Comparison of ENCODE assay signal across 2 cellular contexts in the genomic region with DNA sequence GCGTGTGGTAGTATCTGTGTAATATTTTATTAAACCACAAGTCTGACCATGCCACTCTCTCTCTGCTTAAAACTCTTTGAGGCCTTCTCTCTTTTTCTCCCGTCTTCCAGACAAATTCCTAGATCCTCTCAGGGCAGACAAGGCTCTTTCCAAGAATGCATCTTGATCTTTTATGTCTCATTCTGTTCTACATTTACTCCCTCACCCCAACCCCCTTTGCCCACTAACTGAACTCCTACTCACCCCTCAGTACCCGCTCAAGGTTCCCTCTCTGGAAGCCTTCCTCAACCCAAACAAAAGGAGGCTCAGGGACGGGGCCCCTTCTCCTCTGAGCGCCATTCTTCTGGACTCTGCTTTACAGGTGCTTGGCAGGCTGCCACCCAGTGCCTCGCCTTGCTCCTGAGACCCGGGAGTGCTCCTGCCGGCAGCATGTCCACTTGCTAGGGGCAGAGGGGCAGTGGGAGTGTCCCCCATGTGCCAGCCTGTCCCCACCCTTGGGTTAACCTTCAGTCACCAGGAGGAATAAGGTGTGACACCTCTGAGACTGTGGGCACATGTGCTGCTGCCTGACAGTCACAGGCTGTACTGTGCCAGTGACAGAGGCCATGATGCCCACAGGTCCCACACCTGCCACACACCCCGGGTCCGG.
TF ChIP-seq lines count a peak whose summit lies in the region.

No MANE protein-coding gene starts in this region.

TF ChIP-seq in HCT116, 20 proteins besides CTCF, POLR2A, EP300 and RAD21:
- TF ChIP-seq, protein P1, sequence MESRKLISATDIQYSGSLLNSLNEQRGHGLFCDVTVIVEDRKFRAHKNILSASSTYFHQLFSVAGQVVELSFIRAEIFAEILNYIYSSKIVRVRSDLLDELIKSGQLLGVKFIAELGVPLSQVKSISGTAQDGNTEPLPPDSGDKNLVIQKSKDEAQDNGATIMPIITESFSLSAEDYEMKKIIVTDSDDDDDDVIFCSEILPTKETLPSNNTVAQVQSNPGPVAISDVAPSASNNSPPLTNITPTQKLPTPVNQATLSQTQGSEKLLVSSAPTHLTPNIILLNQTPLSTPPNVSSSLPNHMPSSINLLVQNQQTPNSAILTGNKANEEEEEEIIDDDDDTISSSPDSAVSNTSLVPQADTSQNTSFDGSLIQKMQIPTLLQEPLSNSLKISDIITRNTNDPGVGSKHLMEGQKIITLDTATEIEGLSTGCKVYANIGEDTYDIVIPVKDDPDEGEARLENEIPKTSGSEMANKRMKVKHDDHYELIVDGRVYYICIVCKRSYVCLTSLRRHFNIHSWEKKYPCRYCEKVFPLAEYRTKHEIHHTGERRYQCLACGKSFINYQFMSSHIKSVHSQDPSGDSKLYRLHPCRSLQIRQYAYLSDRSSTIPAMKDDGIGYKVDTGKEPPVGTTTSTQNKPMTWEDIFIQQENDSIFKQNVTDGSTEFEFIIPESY (IDR thresholded peaks at IDR 0.05; ENCODE audit: extremely low read depth, insufficient replicate concordance, low read length): no peak
- TF ChIP-seq EZH2phosphoT487 (IDR thresholded peaks at IDR 0.05; ENCODE audit: borderline replicate concordance): no peak
- TF ChIP-seq, protein P2, sequence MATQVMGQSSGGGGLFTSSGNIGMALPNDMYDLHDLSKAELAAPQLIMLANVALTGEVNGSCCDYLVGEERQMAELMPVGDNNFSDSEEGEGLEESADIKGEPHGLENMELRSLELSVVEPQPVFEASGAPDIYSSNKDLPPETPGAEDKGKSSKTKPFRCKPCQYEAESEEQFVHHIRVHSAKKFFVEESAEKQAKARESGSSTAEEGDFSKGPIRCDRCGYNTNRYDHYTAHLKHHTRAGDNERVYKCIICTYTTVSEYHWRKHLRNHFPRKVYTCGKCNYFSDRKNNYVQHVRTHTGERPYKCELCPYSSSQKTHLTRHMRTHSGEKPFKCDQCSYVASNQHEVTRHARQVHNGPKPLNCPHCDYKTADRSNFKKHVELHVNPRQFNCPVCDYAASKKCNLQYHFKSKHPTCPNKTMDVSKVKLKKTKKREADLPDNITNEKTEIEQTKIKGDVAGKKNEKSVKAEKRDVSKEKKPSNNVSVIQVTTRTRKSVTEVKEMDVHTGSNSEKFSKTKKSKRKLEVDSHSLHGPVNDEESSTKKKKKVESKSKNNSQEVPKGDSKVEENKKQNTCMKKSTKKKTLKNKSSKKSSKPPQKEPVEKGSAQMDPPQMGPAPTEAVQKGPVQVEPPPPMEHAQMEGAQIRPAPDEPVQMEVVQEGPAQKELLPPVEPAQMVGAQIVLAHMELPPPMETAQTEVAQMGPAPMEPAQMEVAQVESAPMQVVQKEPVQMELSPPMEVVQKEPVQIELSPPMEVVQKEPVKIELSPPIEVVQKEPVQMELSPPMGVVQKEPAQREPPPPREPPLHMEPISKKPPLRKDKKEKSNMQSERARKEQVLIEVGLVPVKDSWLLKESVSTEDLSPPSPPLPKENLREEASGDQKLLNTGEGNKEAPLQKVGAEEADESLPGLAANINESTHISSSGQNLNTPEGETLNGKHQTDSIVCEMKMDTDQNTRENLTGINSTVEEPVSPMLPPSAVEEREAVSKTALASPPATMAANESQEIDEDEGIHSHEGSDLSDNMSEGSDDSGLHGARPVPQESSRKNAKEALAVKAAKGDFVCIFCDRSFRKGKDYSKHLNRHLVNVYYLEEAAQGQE (IDR thresholded peaks at IDR 0.05; ENCODE audit: low read depth): no peak
- no peak for TF ChIP-seq CEBPB (IDR thresholded peaks at IDR 0.05; ENCODE audit: low read depth)
- TF ChIP-seq ATF3 (IDR thresholded peaks at IDR 0.05): no peak
- no peak for TF ChIP-seq SP1 (IDR thresholded peaks at IDR 0.05; ENCODE audit: low read depth)
- no peak for TF ChIP-seq MAX (IDR thresholded peaks at IDR 0.05)
- no peak for TF ChIP-seq SIN3A (IDR thresholded peaks at IDR 0.05; ENCODE audit: low read depth)
- no peak for TF ChIP-seq POLR2AphosphoS5 (IDR thresholded peaks at IDR 0.05; ENCODE audit: low read depth, low read length)
- TF ChIP-seq TCF7L2 (IDR thresholded peaks at IDR 0.05; ENCODE audit: borderline replicate concordance, extremely low read depth, insufficient read depth, insufficient read length): no peak
- no peak for TF ChIP-seq JUND (IDR thresholded peaks at IDR 0.05)
- no peak for TF ChIP-seq EZH2 (IDR thresholded peaks at IDR 0.05)
- TF ChIP-seq YY1 (IDR thresholded peaks at IDR 0.05; ENCODE audit: extremely low read depth, insufficient replicate concordance, low read depth, low read length): no peak
- TF ChIP-seq ELF1 (IDR thresholded peaks at IDR 0.05; ENCODE audit: borderline replicate concordance, low read depth): no peak
- TF ChIP-seq ZFX (IDR thresholded peaks at IDR 0.05): no peak
- TF ChIP-seq CBX3 (IDR thresholded peaks at IDR 0.05; ENCODE audit: low read depth): no peak
- TF ChIP-seq SRF (IDR thresholded peaks at IDR 0.05; ENCODE audit: low read depth): no peak

TF ChIP-seq in H1, 55 proteins besides CTCF, POLR2A, EP300 and RAD21:
- TF ChIP-seq MAX (IDR thresholded peaks at IDR 0.05) (no peak), NANOG (IDR thresholded peaks at IDR 0.05; ENCODE audit: insufficient read depth, low read depth, low read length, poor library complexity, severe bottlenecking) (no peak), BCL11A (IDR thresholded peaks at IDR 0.05; ENCODE audit: low read depth in 2 of 2, low read length in 2 of 2) (no peak), SRF (IDR thresholded peaks at IDR 0.05; ENCODE audit: low read depth, low read length) (no peak), HDAC6 (IDR thresholded peaks at IDR 0.05; ENCODE audit: low read depth, low read length) (no peak), CBX5 (IDR thresholded peaks at IDR 0.05; ENCODE audit: low read depth, low read length) (no peak), GABPA (IDR thresholded peaks at IDR 0.05; ENCODE audit: borderline replicate concordance, insufficient read depth, low read length) (no peak), CHD2 (IDR thresholded peaks at IDR 0.05; ENCODE audit: low read length) (no peak), POU5F1 (IDR thresholded peaks at IDR 0.05; ENCODE audit: low read depth, low read length) (no peak), YY1 (IDR thresholded peaks at IDR 0.05; ENCODE audit: low read depth, low read length) (no peak), USF2 (IDR thresholded peaks at IDR 0.05; ENCODE audit: low read length) (no peak), RNF2 (IDR thresholded peaks at IDR 0.05; ENCODE audit: borderline replicate concordance, low read depth, low read length, missing control alignments, poor library complexity, severe bottlenecking) (no peak), SUZ12 (IDR thresholded peaks at IDR 0.05; ENCODE audit: low read length) (no peak), SP4 (IDR thresholded peaks at IDR 0.05; ENCODE audit: low read length) (no peak), FOSL1 (IDR thresholded peaks at IDR 0.05; ENCODE audit: insufficient read depth, low read depth, low read length) (no peak)
